In genomic region chr3:43400162-43400561, GRCh38 we compare ENCODE assay signal across 17 cellular contexts.
DNase-seq lines count a peak whose midpoint lies in the region; ATAC-seq, FAIRE-seq and TF ChIP-seq lines count a peak whose summit lies in the region.
"Had no signal": no experiment of that assay in that cellular context is flagged by ENCODE, and none has a peak within 500 bp of the region (broad histone marks: within the 10 kb centered on the region; RNA-seq: fewer than 3 reads in every experiment).

No MANE protein-coding gene starts in this region.

- no peaks in the 10 kb centered on the region for H3K4me1 Mint-ChIP-seq in astrocyte (ENCODE audit: low read depth, unreplicated experiment)
- H3K4me1 Mint-ChIP-seq: GM23338 had no signal

- no peaks in the 10 kb centered on the region for H3K36me3 ChIP-seq in astrocyte (ENCODE audit: insufficient read depth, low read length)

- H3K4me1 ChIP-seq in astrocyte (ENCODE audit: insufficient read depth, low read length): no peaks in the 10 kb centered on the region

- H3K4me3 Mint-ChIP-seq in astrocyte (ENCODE audit: unreplicated experiment): no peak overlapping the region
- H3K4me3 Mint-ChIP-seq: CD4-positive, alpha-beta memory T cell; GM23338; H9 had no signal

- no peak overlapping the region for H3K9ac ChIP-seq in astrocyte (ENCODE audit: low read length)

- H3K79me2 ChIP-seq in astrocyte (ENCODE audit: insufficient read depth, low read length): no peaks in the 10 kb centered on the region

- no peaks in the 10 kb centered on the region for H3K27me3 Mint-ChIP-seq in astrocyte (ENCODE audit: low read depth, unreplicated experiment)
- H3K27me3 Mint-ChIP-seq: CD4-positive, alpha-beta memory T cell had no signal

- no peak overlapping the region for H3K4me2 ChIP-seq in astrocyte (ENCODE audit: low read length)
- H3K4me2 ChIP-seq: GM23338 had no signal

- intact Hi-C loops in left ventricle myocardium superior (cut with micrococcal nuclease): no loop called here
- intact Hi-C loops in cardiac septum (cut with DNase I): no loop called here

- H3K9me3 Mint-ChIP-seq in astrocyte (ENCODE audit: unreplicated experiment): peaks cover 2% of the 10 kb centered on the region
- H3K9me3 Mint-ChIP-seq: CD4-positive, alpha-beta memory T cell; GM23338; H9 had no signal

- H4K20me1 ChIP-seq in astrocyte (ENCODE audit: insufficient read depth, low read length): no peaks in the 10 kb centered on the region

- peak overlapping the region; percentile 53 for H3K27ac Mint-ChIP-seq in astrocyte (ENCODE audit: unreplicated experiment)
- H3K27ac Mint-ChIP-seq: GM23338, H9 had no signal

- no peak overlapping the region for H3K27ac ChIP-seq in astrocyte (ENCODE audit: low read depth, low read length)

- ATAC-seq in left ventricle myocardium superior (peak; percentile 41), GM21825 (IDR thresholded peaks at IDR 0.05; ENCODE audit: unreplicated experiment) (no peak), HG03457 (IDR thresholded peaks at IDR 0.05; ENCODE audit: unreplicated experiment) (no peak)
- ATAC-seq: GM23338, HCT116 had no signal

- no peak for TF ChIP-seq CTCF in astrocyte (IDR thresholded peaks at IDR 0.05; ENCODE audit: insufficient read depth, low read depth, low read length)

- no peak for DNase-seq in left ventricle myocardium superior
- no peak for DNase-seq in cardiac septum (ENCODE audit: low spot score)
- no peak for DNase-seq in astrocyte (ENCODE audit: low read depth)
- peak; percentile 34 for DNase-seq in dermis blood vessel endothelial cell
- DNase-seq: C1 segment of cervical spinal cord; Calu3; CD4-positive, alpha-beta memory T cell; COR-L47; DMS53; DMS79 treated with DMSO at 0.1 percent for 48 hours; H9 had no signal

- H3K4me3 ChIP-seq in astrocyte (ENCODE audit: insufficient read depth, low read depth, low read length): no peak overlapping the region
- H3K4me3 ChIP-seq: GM23338 had no signal

- no peak for FAIRE-seq in astrocyte (lab: Jason Lieb, UNC)
- FAIRE-seq: G401.6, GM19239 had no signal

- no peak overlapping the region for H2AFZ ChIP-seq in astrocyte (ENCODE audit: low read depth, low read length)
- H2AFZ ChIP-seq: GM23338 had no signal

- H3K36me3 Mint-ChIP-seq in astrocyte (ENCODE audit: low read depth, unreplicated experiment): peaks cover 3% of the 10 kb centered on the region
- H3K36me3 Mint-ChIP-seq: CD4-positive, alpha-beta memory T cell had no signal

- no peaks in the 10 kb centered on the region for H3K27me3 ChIP-seq in astrocyte (ENCODE audit: insufficient read depth, low read length)

- no peaks in the 10 kb centered on the region for H3K9me3 ChIP-seq in astrocyte (ENCODE audit: insufficient read depth, low read depth, low read length)
